1 cellular context compared by ENCODE assay signal in genomic region chr14:24339284-24340151, GRCh38.
TF ChIP-seq lines count a peak whose summit lies in the region.

Gene RIPK3 (minus strand): TSS chr14:24339991. CDS start chr14:24339826, 165 bp downstream.

TF ChIP-seq in endothelial cell of umbilical vein, 7 proteins besides CTCF, POLR2A, EP300 and RAD21 (continued from another document):
- no peak for TF ChIP-seq MYC (IDR thresholded peaks at IDR 0.05; ENCODE audit: low read depth, low read length)
- no peak for TF ChIP-seq FOS (IDR thresholded peaks at IDR 0.05; ENCODE audit: borderline replicate concordance, insufficient read depth, low read length)
- TF ChIP-seq GATA2 (IDR thresholded peaks at IDR 0.05; ENCODE audit: insufficient read depth, insufficient read length, low read depth, low read length) = no peak
- TF ChIP-seq JUN (IDR thresholded peaks at IDR 0.05; ENCODE audit: borderline replicate concordance, insufficient read depth, insufficient read length, low read depth) = no peak
- TF ChIP-seq EZH2 (IDR thresholded peaks at IDR 0.05; ENCODE audit: borderline replicate concordance, low read depth, low read length, severe bottlenecking) = peak; percentile 30
TF ChIP-seq in endothelial cell of umbilical vein: peak in this region for 1.
